ENCODE assay signal across 8 cellular contexts in the genomic region with DNA sequence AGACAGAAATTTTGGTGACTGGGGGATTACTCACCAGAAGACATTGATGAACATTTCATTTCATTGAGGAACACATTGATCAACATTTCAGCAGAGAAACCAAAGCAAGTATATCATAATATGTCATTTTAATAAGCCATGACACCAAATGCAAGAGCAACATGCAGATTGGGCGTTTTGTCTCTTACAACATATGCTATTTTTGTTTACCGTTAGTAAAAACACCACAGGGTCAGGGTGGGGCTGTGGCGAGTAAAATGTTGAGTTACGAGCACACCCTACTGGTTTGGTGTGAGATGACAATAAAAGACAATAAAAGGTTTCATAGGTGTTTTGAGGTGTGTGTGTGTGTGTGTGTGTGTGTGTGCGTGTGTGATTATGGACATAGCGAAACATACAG.
DNase-seq lines count a peak whose midpoint lies in the region; ATAC-seq, FAIRE-seq and TF ChIP-seq lines count a peak whose summit lies in the region.

No MANE protein-coding gene starts in this region.

- no peaks in the 10 kb centered on the region for H3K36me3 ChIP-seq in heart left ventricle
- no peaks in the 10 kb centered on the region for H3K36me3 ChIP-seq in fibroblast of lung (ENCODE audit: control insufficient read depth, insufficient read depth, low read length)

- ATAC-seq in left ventricle myocardium superior (peak; percentile 42), heart left ventricle (no peak), GM19463 (IDR thresholded peaks at IDR 0.05; ENCODE audit: unreplicated experiment) (no peak)

- TF ChIP-seq CTCF in heart left ventricle (IDR thresholded peaks at IDR 0.05) (peak in 5 of 12 donors; percentile 5 to 35 (median 31)), fibroblast of lung (conservative IDR thresholded peaks at IDR 0.05 in 1 of 2, IDR thresholded peaks at IDR 0.05 in 1 of 2; ENCODE audit: low read depth in 1 of 2, low read length in 2 of 2) (no peak), GM13977 (IDR thresholded peaks at IDR 0.05; ENCODE audit: extremely low read depth, insufficient read depth, missing control alignments) (no peak)

- no peak overlapping the region for H3K27ac ChIP-seq in heart left ventricle
- no peak overlapping the region for H3K27ac ChIP-seq in fibroblast of lung (ENCODE audit: insufficient read depth, low read length)

- DNase-seq in left ventricle myocardium superior = no peak
- DNase-seq in heart left ventricle = no peak
- DNase-seq in NCI-H460 (ENCODE audit: extremely low read depth, low read depth) = peak; percentile 41
- peak; percentile 31 to 67 for DNase-seq in fibroblast of lung (ENCODE audit: low read depth in 2 of 2)
- DNase-seq in GM13977 (ENCODE audit: low spot score) = no peak
- no peak for DNase-seq in GM12891 (ENCODE audit: insufficient read length, low spot score)
- no peak for DNase-seq in effector CD4-positive, alpha-beta T cell

- H3K27me3 ChIP-seq in heart left ventricle (no peaks in the 10 kb centered on the region), fibroblast of lung (ENCODE audit: control insufficient read depth, insufficient read depth, low read length) (no peaks in the 10 kb centered on the region)

- H2AFZ ChIP-seq in fibroblast of lung (ENCODE audit: low read length) = no peak overlapping the region

- H3K9me3 ChIP-seq in heart left ventricle = no peaks in the 10 kb centered on the region
- no peaks in the 10 kb centered on the region for H3K9me3 ChIP-seq in fibroblast of lung (ENCODE audit: control insufficient read depth, insufficient read depth, low read depth, low read length)

- no peak overlapping the region for H3K9ac ChIP-seq in fibroblast of lung (ENCODE audit: insufficient read depth, low read length)

- intact Hi-C loops in left ventricle myocardium superior (cut with micrococcal nuclease) (no loop called here), heart left ventricle (cut with DNase I) (loop anchor here in 2 of 10 donors (10.0 kb wide), 1 partner anchor 202 kb away; no protein-coding TSS in a partner anchor)

- 28 to 41% (median 33%) methylated on average over 6 of the region's 6 CpGs for WGBS in heart left ventricle, 4 donors

- no peak for FAIRE-seq in GM12891 (lab: Jason Lieb, UNC)

- in situ Hi-C loops in GM13977 (cut with MboI; ENCODE audit: low pct_unique_long_range_greater_than_20kb, low sequenced_read_pairs, unreplicated experiment) = no loop called here

- peaks cover 0 to 3% (median 0%) of the 10 kb centered on the region in 12 donors for H3K4me1 ChIP-seq in heart left ventricle
- H3K4me1 ChIP-seq in fibroblast of lung (ENCODE audit: control insufficient read depth, extremely low read depth, insufficient read depth, low read length) = no peaks in the 10 kb centered on the region

- H4K20me1 ChIP-seq in fibroblast of lung (ENCODE audit: control insufficient read depth, extremely low read depth, insufficient read depth, low read length) = no peaks in the 10 kb centered on the region

- H3K4me2 ChIP-seq in fibroblast of lung (ENCODE audit: extremely low read depth, insufficient read depth, low read length) = no peak overlapping the region

- no peak for TF ChIP-seq POLR2A in heart left ventricle (IDR thresholded peaks at IDR 0.05)
- TF ChIP-seq POLR2A in GM12891 (IDR thresholded peaks at IDR 0.05; ENCODE audit: low read depth, low read length) = no peak

- no peaks in the 10 kb centered on the region for H3K79me2 ChIP-seq in fibroblast of lung (ENCODE audit: control insufficient read depth, insufficient read depth, low read length)

- no peak overlapping the region for H3K4me3 ChIP-seq in heart left ventricle
- H3K4me3 ChIP-seq in fibroblast of lung (replicated peaks in 1 of 4; ENCODE audit: control extremely low read depth in 1 of 4, insufficient read depth in 1 of 4, low read depth in 3 of 4, low read length in 4 of 4) = no peak overlapping the region

TF ChIP-seq in GM12891, 5 proteins besides CTCF, POLR2A, EP300 and RAD21:
- TF ChIP-seq POU2F2 (IDR thresholded peaks at IDR 0.05; ENCODE audit: low read depth, low read length) = no peak
- TF ChIP-seq POLR2AphosphoS5 (IDR thresholded peaks at IDR 0.05; ENCODE audit: low read depth, low read length) = no peak
- TF ChIP-seq SPI1 (IDR thresholded peaks at IDR 0.05; ENCODE audit: low read depth, low read length) = no peak
- TF ChIP-seq PAX5 (IDR thresholded peaks at IDR 0.05; ENCODE audit: insufficient read depth, low read length, severe bottlenecking) = no peak
- no peak for TF ChIP-seq TAF1 (IDR thresholded peaks at IDR 0.05; ENCODE audit: low read depth, low read length)
TF ChIP-seq in GM12891: peak in this region for 0.

Comparison
In these comparisons a context has a peak if more than half of its experiments do, and no peak if none do; other contexts are left out.
1. DNase-seq: peak in NCI-H460 (single experiment) and fibroblast of lung (2 of 2); none in left ventricle myocardium superior (single experiment), heart left ventricle (0 of 5), GM13977 (single experiment), GM12891 (single experiment) and effector CD4-positive, alpha-beta T cell (single experiment).